Comparison of ENCODE assay signal across 1 cellular context in genomic region chr10:72322030-72322279, GRCh38.
TF ChIP-seq lines count a peak whose summit lies in the region.

No MANE protein-coding gene starts in this region.

TF ChIP-seq in H1, 55 proteins besides CTCF, POLR2A, EP300 and RAD21:
- TF ChIP-seq SRF (IDR thresholded peaks at IDR 0.05; ENCODE audit: low read depth, low read length) (no peak), CHD7 (IDR thresholded peaks at IDR 0.05; ENCODE audit: insufficient replicate concordance, low read length) (no peak), KDM1A (IDR thresholded peaks at IDR 0.05; ENCODE audit: borderline replicate concordance, low read length) (no peak), BCL11A (IDR thresholded peaks at IDR 0.05; ENCODE audit: low read depth in 2 of 2, low read length in 2 of 2) (no peak), POU5F1 (IDR thresholded peaks at IDR 0.05; ENCODE audit: low read depth, low read length) (no peak), TAF7 (optimal IDR thresholded peaks at IDR 0.05; ENCODE audit: borderline replicate concordance, low read depth, low read length) (no peak), GABPA (IDR thresholded peaks at IDR 0.05; ENCODE audit: borderline replicate concordance, insufficient read depth, low read length) (no peak), TCF12 (IDR thresholded peaks at IDR 0.05; ENCODE audit: low read depth, low read length) (no peak), MAFK (IDR thresholded peaks at IDR 0.05; ENCODE audit: low read depth, low read length) (no peak), TBP (IDR thresholded peaks at IDR 0.05; ENCODE audit: low read depth, low read length) (no peak), KDM5A (IDR thresholded peaks at IDR 0.05; ENCODE audit: low read length) (no peak), FOSL1 (IDR thresholded peaks at IDR 0.05; ENCODE audit: insufficient read depth, low read depth, low read length) (no peak), CBX8 (IDR thresholded peaks at IDR 0.05; ENCODE audit: borderline replicate concordance, low read depth, low read length) (no peak), NRF1 (IDR thresholded peaks at IDR 0.05; ENCODE audit: low read depth, low read length) (no peak), NANOG (IDR thresholded peaks at IDR 0.05; ENCODE audit: insufficient read depth, low read depth, low read length, poor library complexity, severe bottlenecking) (no peak), BACH1 (IDR thresholded peaks at IDR 0.05; ENCODE audit: low read length) (no peak)
